Comparison of ENCODE assay signal across 13 cellular contexts in the genomic region with DNA sequence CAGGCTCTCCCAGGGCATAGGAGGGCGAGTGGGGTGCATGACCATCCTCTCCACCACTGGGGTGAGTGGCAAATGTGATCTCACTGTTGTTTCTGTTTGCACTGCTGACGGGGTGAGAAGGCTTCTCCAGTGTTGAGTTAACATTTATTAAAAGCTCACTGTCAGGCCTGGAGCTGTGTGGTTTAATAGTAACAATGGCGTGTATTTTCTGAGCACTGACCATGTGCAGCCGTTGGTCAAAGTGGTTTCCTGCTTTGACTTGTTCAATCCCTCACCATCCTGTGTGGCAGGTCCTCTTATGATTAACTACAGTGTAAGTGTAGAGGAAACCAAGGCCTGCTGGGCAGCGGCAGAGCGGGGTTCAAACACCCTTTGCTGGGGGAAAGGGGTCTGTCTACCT. TPM values are rescaled to one million over a fixed set of nuclear protein-coding genes. Genes with fewer than 3 reads are reported as not detected.
A peak's percentile ranks its signal among the peaks of the same experiment; 100 is the strongest.
DNase-seq lines count a peak whose midpoint lies in the region; ATAC-seq, FAIRE-seq and TF ChIP-seq lines count a peak whose summit lies in the region.
"Had no signal": no experiment of that assay in that cellular context is flagged by ENCODE, and none has a peak within 500 bp of the region (broad histone marks: within the 10 kb centered on the region; RNA-seq: fewer than 3 reads in every experiment).

No MANE protein-coding gene starts in this region.

- no peak for TF ChIP-seq RAD21 in GM12878 (IDR thresholded peaks at IDR 0.05; ENCODE audit: insufficient read depth, low read depth, low read length)

- peak overlapping the region; percentile 73 for H3K27ac Mint-ChIP-seq in stimulated activated naive B cell treated with anti-CD40 and anti-IgM and Interleukin-4, amounts not matched to agents 10 μg/mL and 1 μg/mL and 100 μg/mL, for 72 hours
- H3K27ac Mint-ChIP-seq: activated naive CD8-positive, alpha-beta T cell treated with anti-CD3 and anti-CD28 coated beads, Interleukin-2, amount 50 U/mL, for 24 hours had no signal

- peak; percentile 5 for ATAC-seq in HG03039 (IDR thresholded peaks at IDR 0.05; ENCODE audit: unreplicated experiment)
- peak; percentile 67 for ATAC-seq in GM12878
- peak; percentile 2 to 11 for ATAC-seq in stimulated activated naive B cell treated with anti-CD40 and anti-IgM and Interleukin-4, amounts not matched to agents 10 μg/mL and 1 μg/mL and 100 μg/mL, for 72 hours (replicated peaks)
- ATAC-seq: activated naive CD8-positive, alpha-beta T cell treated with anti-CD3 and anti-CD28 coated beads, Interleukin-2, amount 50 U/mL, for 24 hours had no signal

- peaks cover 42 to 50% of the 10 kb centered on the region in 2 donors for H3K4me1 Mint-ChIP-seq in stimulated activated naive B cell treated with anti-CD40 and anti-IgM and Interleukin-4, amounts not matched to agents 10 μg/mL and 1 μg/mL and 100 μg/mL, for 72 hours

- no peaks in the 10 kb centered on the region for H3K9me3 Mint-ChIP-seq in stimulated activated naive B cell treated with anti-CD40 and anti-IgM and Interleukin-4, amounts not matched to agents 10 μg/mL and 1 μg/mL and 100 μg/mL, for 72 hours
- H3K9me3 Mint-ChIP-seq: activated naive CD8-positive, alpha-beta T cell treated with anti-CD3 and anti-CD28 coated beads, Interleukin-2, amount 50 U/mL, for 24 hours had no signal

- CTCF ChIA-PET in GM12878 (lab: Yijun Ruan, JAX): interaction anchor here (3.8 kb wide), 1 partner anchor 52 kb away, joined by 21 read pairs; no protein-coding TSS in a partner anchor

- no peaks in the 10 kb centered on the region for H4K20me1 ChIP-seq in GM12878 (ENCODE audit: control insufficient read depth, insufficient read depth)

- TF ChIP-seq EP300 in GM12878 (IDR thresholded peaks at IDR 0.05; ENCODE audit: borderline replicate concordance in 1 of 2, control insufficient read depth in 1 of 2, low read depth in 2 of 2, low read length in 2 of 2): peak; percentile 73 to 76; a peak in 2 of 4 replicates

- H3K4me3 ChIP-seq in GM12878: 0 out of 2 replicates have a peak overlapping the region, but pooled peaks have one; percentile 49

- peak overlapping the region; percentile 3; the same call in 1 of the 2 replicates for H3K9ac ChIP-seq in GM12878 (ENCODE audit: control insufficient read depth, insufficient read depth, low read length)

- in situ Hi-C loops in GM12878 (cut with MboI): no loop called here

- SMC1A ChIA-PET in GM12878 (lab: Charles Lee; ENCODE audit: uncharacterized antibody, unreplicated experiment): interaction anchor here (0.6 to 4.2 kb wide), 4 partner anchors 10 to 173 kb away, joined by 3 to 18 read pairs (median 8); no protein-coding TSS in a partner anchor

- H3K36me3 ChIP-seq in GM12878 (ENCODE audit: control insufficient read depth in 2 of 2, insufficient read depth in 2 of 2, low read length in 1 of 2): no peaks in the 10 kb centered on the region; a peak in 2 of 4 replicates

- POLR2A ChIA-PET in GM12878 (lab: Charles Lee): interaction anchor here (0.6 to 2.8 kb wide), 8 partner anchors 9 to 141 kb away, joined by 3 to 11 read pairs (median 4); a partner anchor contains a TSS

- H3K9me3 ChIP-seq in GM12878 (replicated peaks; ENCODE audit: control insufficient read depth, insufficient read depth, low read length): peaks cover 1% of the 10 kb centered on the region; the same call in 2 of the 3 replicates
- H3K9me3 ChIP-seq: tibial nerve had no signal

- no TSS peak for BruUV-seq in GM12878 (replicated peaks; lab: Mats Ljungman, UMichigan)

- no peak overlapping the region for H3K4me3 Mint-ChIP-seq in stimulated activated naive B cell treated with anti-CD40 and anti-IgM and Interleukin-4, amounts not matched to agents 10 μg/mL and 1 μg/mL and 100 μg/mL, for 72 hours
- H3K4me3 Mint-ChIP-seq: activated naive CD8-positive, alpha-beta T cell treated with anti-CD3 and anti-CD28 coated beads, Interleukin-2, amount 50 U/mL, for 24 hours had no signal

- H3K4me2 ChIP-seq in GM12878 (ENCODE audit: control insufficient read depth, insufficient read depth): peak overlapping the region; percentile 78

- H3K27ac ChIP-seq in GM12878 (ENCODE audit: control insufficient read depth, insufficient read depth): peak overlapping the region; percentile 81
- H3K27ac ChIP-seq: 22Rv1 had no signal

- peak; percentile 65 for FAIRE-seq in GM12878 (lab: Jason Lieb, UNC)

- H3K27me3 ChIP-seq in GM12878 (replicated peaks in 1 of 2; ENCODE audit: control insufficient read depth in 2 of 2, insufficient read depth in 2 of 2, low read length in 1 of 2): no peaks in the 10 kb centered on the region

- RAD21 ChIA-PET in GM12878 (lab: Charles Lee; ENCODE audit: unreplicated experiment): interaction anchor here (0.5 to 3.5 kb wide), 5 partner anchors 36 to 144 kb away, joined by 4 to 17 read pairs (median 14); no protein-coding TSS in a partner anchor

- peaks cover 49% of the 10 kb centered on the region for H3K4me1 ChIP-seq in GM12878 (ENCODE audit: control insufficient read depth, insufficient read depth, low read length)

- H2AFZ ChIP-seq in GM12878 (ENCODE audit: control insufficient read depth, low read depth, low read length): no peak overlapping the region

- intact Hi-C loops in GM12878 (cut with micrococcal nuclease; ENCODE audit: unreplicated experiment): loop anchor here (2.0 kb wide), 2 partner anchors 49 to 51 kb away; no protein-coding TSS in a partner anchor

- DNase-seq in DMS53 (lab: John Stamatoyannopoulos, UW) (peak; percentile 15), DMS53 treated with DMSO at 0.1 percent for 48 hours (lab: John Stamatoyannopoulos, UW; ENCODE audit: unreplicated experiment) (no peak), GM12878 (ENCODE audit: low read depth, low spot score) (peak; percentile 87), KG1 (lab: John Stamatoyannopoulos, UW) (no peak), cerebellum (ENCODE audit: low spot score) (no peak), HUDEP-2 (lab: John Stamatoyannopoulos, UW; ENCODE audit: unreplicated experiment in 76 of 76) (no peak)
- no peak for DNase-seq in stimulated activated naive B cell treated with anti-CD40 and anti-IgM and Interleukin-4, amounts not matched to agents 10 μg/mL and 1 μg/mL and 100 μg/mL, for 72 hours
- DNase-seq: activated CD4-positive, alpha-beta T cell treated with anti-CD3 and anti-CD28 coated beads, Interleukin-2, amount 50 U/mL, for 48 hours; activated naive CD8-positive, alpha-beta T cell treated with anti-CD3 and anti-CD28 coated beads, Interleukin-2, amount 50 U/mL, for 24 hours; NCI-H2081 had no signal

- no peak for TF ChIP-seq CTCF in GM12878 (IDR thresholded peaks at IDR 0.05 in 2 of 3, conservative IDR thresholded peaks at IDR 0.05 in 1 of 3; ENCODE audit: control insufficient read depth in 2 of 3, extremely low read depth in 1 of 3, insufficient read depth in 1 of 3, low read depth in 3 of 3, low read length in 3 of 3)

- H3K79me2 ChIP-seq in GM12878 (ENCODE audit: control insufficient read depth, insufficient read depth, low read length): peaks cover 33% of the 10 kb centered on the region

- TF ChIP-seq POLR2A in GM12878 (IDR thresholded peaks at IDR 0.05; ENCODE audit: low read depth, low read length): no peak

- H3K36me3 Mint-ChIP-seq in stimulated activated naive B cell treated with anti-CD40 and anti-IgM and Interleukin-4, amounts not matched to agents 10 μg/mL and 1 μg/mL and 100 μg/mL, for 72 hours: no peaks in the 10 kb centered on the region

- 0% methylated on average over 6 of the region's 6 CpGs for WGBS in GM12878 (ENCODE audit: insufficient coverage, insufficient replicate concordance, low lambda C conversion rate, missing lambda C conversion rate)

- peaks cover 17 to 47% of the 10 kb centered on the region in 2 donors for H3K27me3 Mint-ChIP-seq in stimulated activated naive B cell treated with anti-CD40 and anti-IgM and Interleukin-4, amounts not matched to agents 10 μg/mL and 1 μg/mL and 100 μg/mL, for 72 hours

TF ChIP-seq in GM12878, 131 proteins besides CTCF, POLR2A, EP300 and RAD21 (continues in another document):
- TF ChIP-seq, protein P1, sequence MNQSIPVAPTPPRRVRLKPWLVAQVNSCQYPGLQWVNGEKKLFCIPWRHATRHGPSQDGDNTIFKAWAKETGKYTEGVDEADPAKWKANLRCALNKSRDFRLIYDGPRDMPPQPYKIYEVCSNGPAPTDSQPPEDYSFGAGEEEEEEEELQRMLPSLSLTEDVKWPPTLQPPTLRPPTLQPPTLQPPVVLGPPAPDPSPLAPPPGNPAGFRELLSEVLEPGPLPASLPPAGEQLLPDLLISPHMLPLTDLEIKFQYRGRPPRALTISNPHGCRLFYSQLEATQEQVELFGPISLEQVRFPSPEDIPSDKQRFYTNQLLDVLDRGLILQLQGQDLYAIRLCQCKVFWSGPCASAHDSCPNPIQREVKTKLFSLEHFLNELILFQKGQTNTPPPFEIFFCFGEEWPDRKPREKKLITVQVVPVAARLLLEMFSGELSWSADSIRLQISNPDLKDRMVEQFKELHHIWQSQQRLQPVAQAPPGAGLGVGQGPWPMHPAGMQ (IDR thresholded peaks at IDR 0.05; ENCODE audit: borderline replicate concordance): no peak

RNA-seq across cellular contexts. Expression of a gene that starts 4.4 kb away (rescaled TPM):
- 22.1 and 26.5 TPM in 2 replicates for total RNA-seq in GM12878 (2013; cell fraction: nucleolus; rRNA removed)
- total RNA-seq in GM12878 (2014; rRNA removed): 1.6 and 2.3 TPM in 2 replicates
- total RNA-seq in GM12878 (2014; rRNA removed; fragmentation: Illumina TruSeq; extraction: Trizol): 0.51 and 1.1 TPM in 2 replicates
- total RNA-seq in GM12878 (2021): 2.6 TPM in 2 replicates
- 1.0 TPM for polyA plus RNA-seq in GM12878 (2011; ENCODE audit: low read depth)
- polyA plus RNA-seq in GM12878 (2011; rRNA removed): 1.8 and 3.9 TPM in 2 replicates
- polyA plus RNA-seq in GM12878 (2011; cell fraction: cytosol; rRNA removed): 5.5 and 6.8 TPM in 2 replicates
- 8.8 and 12.0 TPM in 2 replicates for polyA plus RNA-seq in GM12878 (2011; cell fraction: nucleus; rRNA removed)
- 6.2 and 8.3 TPM in 2 replicates for polyA plus RNA-seq in GM12878 (2012)
- polyA plus RNA-seq in GM12878 (2014; fragmentation: Illumina TruSeq; extraction: Trizol): 0.25 TPM in 1 of 2 replicates, not detected in the other
- under 1 TPM in 1 of 2 experiments, not detected in 1; 0.04 TPM for polyA plus RNA-seq in GM12878 (2014; fragmentation: Nextera tagmentation; extraction: Ambion mirVana)
- polyA plus RNA-seq in GM12878 (2014; rRNA removed): 2.6 and 2.7 TPM in 2 replicates
- polyA plus RNA-seq in GM12878 (2016; fragmentation: Nextera tagmentation; extraction: Ambion mirVana): 1 to 10 TPM; 2.2 to 3.4 TPM
- 3.7 and 8.6 TPM in 2 replicates for polyA minus RNA-seq in GM12878 (2011; rRNA and poly(A)+ RNA removed)
- polyA minus RNA-seq in GM12878 (2011; cell fraction: cytosol; rRNA and poly(A)+ RNA removed): 3.5 and 5.2 TPM in 2 replicates
- polyA minus RNA-seq in GM12878 (2011; cell fraction: nucleus; rRNA and poly(A)+ RNA removed): 3.5 and 6.6 TPM in 2 replicates
- 3.5 TPM for total RNA-seq in cerebellum

Comparison
In these comparisons a context has a peak if more than half of its experiments do, and no peak if none do; other contexts are left out.
1. DNase-seq: peak in DMS53 (single experiment) and GM12878 (single experiment); none in DMS53 treated with DMSO at 0.1 percent for 48 hours (single experiment), stimulated activated naive B cell treated with anti-CD40 and anti-IgM and Interleukin-4, amounts not matched to agents 10 μg/mL and 1 μg/mL and 100 μg/mL, for 72 hours (single experiment), KG1 (single experiment), cerebellum (single experiment) and HUDEP-2 (0 of 76).
2. ATAC-seq: peak in every context shown above with its lines; median percentile 67 in GM12878; 6 in stimulated activated naive B cell treated with anti-CD40 and anti-IgM and Interleukin-4, amounts not matched to agents 10 μg/mL and 1 μg/mL and 100 μg/mL, for 72 hours; 5 in HG03039.